In genomic region chr16:67884684-67885083, GRCh38 we compare ENCODE assay signal across 9 cellular contexts. TPM values are rescaled to one million over a fixed set of nuclear protein-coding genes. Genes with fewer than 3 reads are reported as not detected.
DNase-seq lines count a peak whose midpoint lies in the region; ATAC-seq and TF ChIP-seq lines count a peak whose summit lies in the region.
"Had no signal": no experiment of that assay in that cellular context is flagged by ENCODE, and none has a peak within 500 bp of the region (broad histone marks: within the 10 kb centered on the region; RNA-seq: fewer than 3 reads in every experiment).

Gene NRN1L, plus strand, starts transcription at chr16:67884885. Its CDS starts 19 bp downstream, at chr16:67884904.

- peaks cover 3% of the 10 kb centered on the region; the same call in 1 of the 2 replicates for H4K20me1 ChIP-seq in HCT116 (ENCODE audit: insufficient read depth)

- H3K36me3 ChIP-seq in HCT116 (ENCODE audit: control insufficient read depth in 1 of 2, insufficient read depth in 2 of 2, low read length in 2 of 2), result peaks cover 23 to 36% of the 10 kb centered on the region in 2 experiments; a peak in 3 of 4 replicates

- RAD21 ChIA-PET in HCT116 (lab: Charles Lee; ENCODE audit: low non-redundant PET in 1 of 2, low total read pairs in 2 of 2, uncharacterized antibody in 2 of 2, unreplicated experiment in 2 of 2), result no interaction called here

- H3K4me1 ChIP-seq in HCT116 (ENCODE audit: control insufficient read depth in 1 of 2, insufficient read depth in 2 of 2, low read length in 2 of 2), result no peaks in the 10 kb centered on the region
- H3K4me1 ChIP-seq in foreskin keratinocyte, result no peaks in the 10 kb centered on the region

- no peak for TF ChIP-seq POLR2A in HCT116 (IDR thresholded peaks at IDR 0.05; ENCODE audit: borderline replicate concordance, extremely low read depth, insufficient read depth, insufficient read length)

- no peak within 1 kb of the TSS for H3K27ac ChIP-seq in HCT116 (ENCODE audit: low read depth, low read length)
- no peak within 1 kb of the TSS for H3K27ac ChIP-seq in foreskin keratinocyte

- H3K27ac Mint-ChIP-seq in activated CD4-positive, alpha-beta memory T cell treated with anti-CD3 and anti-CD28 coated beads for 36 hours, result no peak within 1 kb of the TSS

- TF ChIP-seq CTCF in HCT116 (IDR thresholded peaks at IDR 0.05 in 2 of 3, conservative IDR thresholded peaks at IDR 0.05 in 1 of 3; ENCODE audit: borderline replicate concordance in 1 of 3, insufficient read depth in 1 of 3, low read depth in 2 of 3, low read length in 2 of 3), result no peak
- no peak for TF ChIP-seq CTCF in foreskin keratinocyte (conservative IDR thresholded peaks at IDR 0.05)

- H3K36me3 Mint-ChIP-seq in activated CD4-positive, alpha-beta memory T cell treated with anti-CD3 and anti-CD28 coated beads for 36 hours, result peaks cover 17% of the 10 kb centered on the region

- H3K9ac ChIP-seq in HCT116 (ENCODE audit: low read length), result no peak within 1 kb of the TSS

- no peaks in the 10 kb centered on the region for H3K9me3 ChIP-seq in HCT116 (ENCODE audit: control insufficient read depth in 1 of 2, insufficient read depth in 1 of 2, low read depth in 1 of 2, low read length in 2 of 2)

- CTCF ChIA-PET in HCT116 (lab: Charles Lee), result interaction anchor here (0.8 to 2.9 kb wide), 7 partner anchors 11 to 363 kb away, joined by 3 to 13 read pairs (median 6); partner anchors contain the start of gene EDC4
- CTCF ChIA-PET in activated CD4-positive, alpha-beta memory T cell treated with anti-CD3 and anti-CD28 coated beads for 36 hours (lab: Charles Lee), result interaction anchor here (0.7 to 4.4 kb wide), 23 partner anchors 8 to 363 kb away, joined by 3 to 62 read pairs (median 8); partner anchors contain the start of genes CARMIL2, CTRL, DDX28 and DUS2

- H3K4me3 Mint-ChIP-seq in activated CD4-positive, alpha-beta memory T cell treated with anti-CD3 and anti-CD28 coated beads for 36 hours, result no peak within 1 kb of the TSS

- POLR2A ChIA-PET in HCT116 (lab: Charles Lee), result no interaction called here
- POLR2A ChIA-PET in activated CD4-positive, alpha-beta memory T cell treated with anti-CD3 and anti-CD28 coated beads for 36 hours (lab: Charles Lee), result interaction anchor here (1.2 to 2.6 kb wide), 3 partner anchors 31 to 51 kb away, joined by 3 to 9 read pairs (median 5); partner anchors contain the start of gene PSMB10

- H3K27me3 Mint-ChIP-seq in activated CD4-positive, alpha-beta memory T cell treated with anti-CD3 and anti-CD28 coated beads for 36 hours, result no peaks in the 10 kb centered on the region

- H3K27me3 ChIP-seq in HCT116 (ENCODE audit: insufficient read depth, low read length) (no peaks in the 10 kb centered on the region), foreskin keratinocyte (no peaks in the 10 kb centered on the region)

- intact Hi-C loops in HCT116 (cut with micrococcal nuclease), result loop anchor here (10.0 kb wide), 1 partner anchor 340 kb away; no protein-coding TSS in a partner anchor
- intact Hi-C loops in activated CD4-positive, alpha-beta memory T cell treated with anti-CD3 and anti-CD28 coated beads for 36 hours (cut with micrococcal nuclease), result loop anchor here (5.0 kb wide), 1 partner anchor 158 kb away; no protein-coding TSS in a partner anchor

- H3K79me2 ChIP-seq in HCT116 (ENCODE audit: insufficient read depth, low read length), result no peaks in the 10 kb centered on the region

- H3K4me1 Mint-ChIP-seq in activated CD4-positive, alpha-beta memory T cell treated with anti-CD3 and anti-CD28 coated beads for 36 hours (ENCODE audit: low read depth), result no peaks in the 10 kb centered on the region

- no peaks in the 10 kb centered on the region for H3K9me2 ChIP-seq in HCT116 (ENCODE audit: insufficient read depth)

- no TSS peak for BruUV-seq in HCT116 (replicated peaks; lab: Mats Ljungman, UMichigan)

- DNase-seq in HCT116 (ENCODE audit: low read depth, low spot score), result no peak
- DNase-seq in SK-N-DZ (ENCODE audit: low spot score), result peak; percentile 84
- DNase-seq in foreskin keratinocyte, result peak in 1 of 2 donors; percentile 78
- peak; percentile 39 to 95 (median 86) for DNase-seq in nucleus accumbens (lab: John Stamatoyannopoulos, UW)
- no peak for DNase-seq in activated CD8-positive, alpha-beta memory T cell treated with anti-CD3 and anti-CD28 coated beads for 24 hours
- DNase-seq in activated CD4-positive, alpha-beta memory T cell treated with anti-CD3 and anti-CD28 coated beads for 36 hours, result no peak
- no peak for DNase-seq in activated gamma-delta T cell (lab: John Stamatoyannopoulos, UW)

- peak; percentile 59 for ATAC-seq in HCT116
- peak; percentile 86 for ATAC-seq in foreskin keratinocyte
- ATAC-seq in HG03135 (IDR thresholded peaks at IDR 0.05; ENCODE audit: unreplicated experiment), result no peak

- no peak within 1 kb of the TSS for H3K4me2 ChIP-seq in HCT116 (ENCODE audit: low read length)

- no peak within 1 kb of the TSS for H3K4me3 ChIP-seq in HCT116 (replicated peaks in 1 of 2; ENCODE audit: low read depth in 1 of 2, low read length in 2 of 2)

- no peak within 1 kb of the TSS for H2AFZ ChIP-seq in HCT116 (ENCODE audit: low read depth, low read length, poor library complexity, severe bottlenecking)

- H3K9me3 Mint-ChIP-seq in activated CD4-positive, alpha-beta memory T cell treated with anti-CD3 and anti-CD28 coated beads for 36 hours, result no peaks in the 10 kb centered on the region

- no peak for TF ChIP-seq RAD21 in HCT116 (IDR thresholded peaks at IDR 0.05; ENCODE audit: low read depth)

TF ChIP-seq in HCT116, 20 proteins besides CTCF, POLR2A, EP300 and RAD21:
- TF ChIP-seq FOSL1 (IDR thresholded peaks at IDR 0.05; ENCODE audit: low read depth) (no peak), ZNF274 (IDR thresholded peaks at IDR 0.05; ENCODE audit: low read depth, low read length) (no peak), TCF7L2 (IDR thresholded peaks at IDR 0.05; ENCODE audit: borderline replicate concordance, extremely low read depth, insufficient read depth, insufficient read length) (no peak), POLR2AphosphoS5 (IDR thresholded peaks at IDR 0.05; ENCODE audit: low read depth, low read length) (no peak), SRF (IDR thresholded peaks at IDR 0.05; ENCODE audit: low read depth) (no peak), REST (IDR thresholded peaks at IDR 0.05; ENCODE audit: low read depth) (no peak), CBX3 (IDR thresholded peaks at IDR 0.05; ENCODE audit: low read depth) (no peak), YY1 (IDR thresholded peaks at IDR 0.05; ENCODE audit: extremely low read depth, insufficient replicate concordance, low read depth, low read length) (no peak), EZH2 (IDR thresholded peaks at IDR 0.05) (no peak), ELF1 (IDR thresholded peaks at IDR 0.05; ENCODE audit: borderline replicate concordance, low read depth) (no peak)

RNA-seq across cellular contexts. Expression of gene NRN1L, which starts in this region (rescaled TPM):
- total RNA-seq in HCT116 (2021; ENCODE audit: unreplicated experiment) (1.4 TPM), foreskin keratinocyte (not detected in 2 replicates)
- polyA plus RNA-seq in HCT116 (2012), result 1.7 and 2.7 TPM in 2 replicates
- polyA plus RNA-seq in SK-N-DZ (2014; cell fraction: cytosol; rRNA removed), result 0.78 TPM in 1 of 2 replicates, not detected in the other
- polyA plus RNA-seq in SK-N-DZ (2014; cell fraction: nucleus; rRNA removed), result 0.77 and 3.5 TPM in 2 replicates
- 0.11 TPM in 1 of 2 replicates, not detected in the other for polyA plus RNA-seq in foreskin keratinocyte
- total RNA-seq in activated CD4-positive, alpha-beta memory T cell treated with anti-CD3 and anti-CD28 coated beads for 36 hours, result under 1 TPM in 1 of 2 experiments, not detected in 1; 0.76 TPM
- total RNA-seq: HT1080 had no signal

Comparison
In these comparisons a context has a peak if more than half of its experiments do, and no peak if none do; other contexts are left out.
1. Peak in ATAC-seq in foreskin keratinocyte; RNA of the gene not detected or under 1 TPM.
2. DNase-seq: peak in SK-N-DZ (single experiment) and nucleus accumbens (56 of 56); none in HCT116 (single experiment), activated CD8-positive, alpha-beta memory T cell treated with anti-CD3 and anti-CD28 coated beads for 24 hours (single experiment), activated CD4-positive, alpha-beta memory T cell treated with anti-CD3 and anti-CD28 coated beads for 36 hours (single experiment) and activated gamma-delta T cell (single experiment).